1 cellular context compared by ENCODE assay signal in genomic region chr6:170073846-170074245, GRCh38.
TF ChIP-seq lines count a peak whose summit lies in the region.

No MANE protein-coding gene starts in this region.

TF ChIP-seq in HepG2, 621 proteins besides CTCF, POLR2A, EP300 and RAD21 (continued from another document):
- no peak for TF ChIP-seq ZNF142 (CRISPR knock-in tag; IDR thresholded peaks at IDR 0.05)
- TF ChIP-seq RORA (CRISPR knock-in tag; IDR thresholded peaks at IDR 0.05): no peak
TF ChIP-seq in HepG2: peak in this region for 0.
